In genomic region chr9:114071197-114071795, GRCh38 we compare ENCODE assay signal across 1 cellular context.
TF ChIP-seq lines count a peak whose summit lies in the region.

No MANE protein-coding gene starts in this region.

TF ChIP-seq in HepG2, 621 proteins besides CTCF, POLR2A, EP300 and RAD21:
- TF ChIP-seq, protein P1, sequence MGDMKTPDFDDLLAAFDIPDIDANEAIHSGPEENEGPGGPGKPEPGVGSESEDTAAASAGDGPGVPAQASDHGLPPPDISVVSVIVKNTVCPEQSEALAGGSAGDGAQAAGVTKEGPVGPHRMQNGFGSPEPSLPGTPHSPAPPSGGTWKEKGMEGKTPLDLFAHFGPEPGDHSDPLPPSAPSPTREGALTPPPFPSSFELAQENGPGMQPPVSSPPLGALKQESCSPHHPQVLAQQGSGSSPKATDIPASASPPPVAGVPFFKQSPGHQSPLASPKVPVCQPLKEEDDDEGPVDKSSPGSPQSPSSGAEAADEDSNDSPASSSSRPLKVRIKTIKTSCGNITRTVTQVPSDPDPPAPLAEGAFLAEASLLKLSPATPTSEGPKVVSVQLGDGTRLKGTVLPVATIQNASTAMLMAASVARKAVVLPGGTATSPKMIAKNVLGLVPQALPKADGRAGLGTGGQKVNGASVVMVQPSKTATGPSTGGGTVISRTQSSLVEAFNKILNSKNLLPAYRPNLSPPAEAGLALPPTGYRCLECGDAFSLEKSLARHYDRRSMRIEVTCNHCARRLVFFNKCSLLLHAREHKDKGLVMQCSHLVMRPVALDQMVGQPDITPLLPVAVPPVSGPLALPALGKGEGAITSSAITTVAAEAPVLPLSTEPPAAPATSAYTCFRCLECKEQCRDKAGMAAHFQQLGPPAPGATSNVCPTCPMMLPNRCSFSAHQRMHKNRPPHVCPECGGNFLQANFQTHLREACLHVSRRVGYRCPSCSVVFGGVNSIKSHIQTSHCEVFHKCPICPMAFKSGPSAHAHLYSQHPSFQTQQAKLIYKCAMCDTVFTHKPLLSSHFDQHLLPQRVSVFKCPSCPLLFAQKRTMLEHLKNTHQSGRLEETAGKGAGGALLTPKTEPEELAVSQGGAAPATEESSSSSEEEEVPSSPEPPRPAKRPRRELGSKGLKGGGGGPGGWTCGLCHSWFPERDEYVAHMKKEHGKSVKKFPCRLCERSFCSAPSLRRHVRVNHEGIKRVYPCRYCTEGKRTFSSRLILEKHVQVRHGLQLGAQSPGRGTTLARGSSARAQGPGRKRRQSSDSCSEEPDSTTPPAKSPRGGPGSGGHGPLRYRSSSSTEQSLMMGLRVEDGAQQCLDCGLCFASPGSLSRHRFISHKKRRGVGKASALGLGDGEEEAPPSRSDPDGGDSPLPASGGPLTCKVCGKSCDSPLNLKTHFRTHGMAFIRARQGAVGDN (CRISPR knock-in tag; IDR thresholded peaks at IDR 0.05): no peak
- TF ChIP-seq RBFOX2 (IDR thresholded peaks at IDR 0.05; ENCODE audit: low read depth, low read length): peak; percentile 1; the same call in 1 of the 2 replicates
- TF ChIP-seq HNRNPL (IDR thresholded peaks at IDR 0.05; ENCODE audit: low read depth, low read length): 0 out of 2 replicates have a peak, but pooled peaks have one; percentile 46
- TF ChIP-seq, protein P2, sequence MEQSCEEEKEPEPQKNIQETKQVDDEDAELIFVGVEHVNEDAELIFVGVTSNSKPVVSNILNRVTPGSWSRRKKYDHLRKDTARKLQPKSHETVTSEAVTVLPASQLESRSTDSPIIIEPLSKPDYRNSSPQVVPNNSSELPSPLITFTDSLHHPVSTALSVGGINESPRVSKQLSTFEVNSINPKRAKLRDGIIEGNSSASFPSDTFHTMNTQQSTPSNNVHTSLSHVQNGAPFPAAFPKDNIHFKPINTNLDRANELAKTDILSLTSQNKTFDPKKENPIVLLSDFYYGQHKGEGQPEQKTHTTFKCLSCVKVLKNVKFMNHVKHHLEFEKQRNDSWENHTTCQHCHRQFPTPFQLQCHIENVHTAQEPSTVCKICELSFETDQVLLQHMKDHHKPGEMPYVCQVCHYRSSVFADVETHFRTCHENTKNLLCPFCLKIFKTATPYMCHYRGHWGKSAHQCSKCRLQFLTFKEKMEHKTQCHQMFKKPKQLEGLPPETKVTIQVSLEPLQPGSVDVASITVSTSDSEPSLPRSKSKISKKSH (CRISPR knock-in tag; IDR thresholded peaks at IDR 0.05; ENCODE audit: borderline replicate concordance): 0 out of 2 replicates have a peak, but pooled peaks have one; percentile 28
